ENCODE assay signal across 21 cellular contexts in genomic region chrX:69185886-69186285, GRCh38.
"Had no signal": no experiment of that assay in that cellular context is flagged by ENCODE, and none has a peak within 500 bp of the region (broad histone marks: within the 10 kb centered on the region; RNA-seq: fewer than 3 reads in every experiment).

No MANE protein-coding gene starts in this region.

- H3K4me1 Mint-ChIP-seq: immature natural killer cell, naive B cell had no signal

- H3K4me3 Mint-ChIP-seq: dendritic cell treated with granulocyte-macrophage colony-stimulating factor and Interleukin-4, amounts not matched to agents 40 ng/mL and 50 ng/mL, for 4 days; effector memory CD8-positive, alpha-beta T cell; immature natural killer cell; mesothelial cell of epicardium; naive B cell had no signal

- DNase-seq: cortex of kidney; effector CD8-positive, alpha-beta T cell; effector memory CD8-positive, alpha-beta T cell; foreskin keratinocyte; heart left ventricle; hypothalamus; immature natural killer cell; kidney; kidney glomerular epithelial cell; left colon; left ventricle myocardium inferior; lower lobe of right lung; mesenchymal stem cell; mucosa of descending colon; naive B cell had no signal

- H2AFZ ChIP-seq: hepatocyte had no signal

- H3K27ac Mint-ChIP-seq: dendritic cell treated with granulocyte-macrophage colony-stimulating factor and Interleukin-4, amounts not matched to agents 40 ng/mL and 50 ng/mL, for 4 days; effector memory CD8-positive, alpha-beta T cell; immature natural killer cell; mesothelial cell of epicardium; naive B cell had no signal

- ATAC-seq: effector memory CD8-positive, alpha-beta T cell; foreskin keratinocyte; gastroesophageal sphincter; heart left ventricle; left colon; left lobe of liver; lower lobe of right lung; mucosa of descending colon had no signal

- H3K27ac ChIP-seq: esophagus muscularis mucosa, foreskin keratinocyte, gastroesophageal sphincter, heart left ventricle, hepatocyte, left ventricle myocardium inferior, lower lobe of right lung had no signal

- H3K27me3 ChIP-seq: esophagus muscularis mucosa, foreskin keratinocyte, gastroesophageal sphincter, hepatocyte had no signal

- H3K4me2 ChIP-seq: hepatocyte had no signal

- H3K4me1 ChIP-seq: esophagus muscularis mucosa, foreskin keratinocyte, gastroesophageal sphincter, heart left ventricle, left ventricle myocardium inferior, lower lobe of right lung had no signal

- H3K9me3 ChIP-seq: esophagus muscularis mucosa, gastroesophageal sphincter, heart left ventricle, left ventricle myocardium inferior, lower lobe of right lung, mucosa of descending colon had no signal

- H3K4me3 ChIP-seq: esophagus muscularis mucosa, gastroesophageal sphincter, heart left ventricle, hepatocyte, left ventricle myocardium inferior, lower lobe of right lung, mucosa of descending colon had no signal

- H3K36me3 ChIP-seq: esophagus muscularis mucosa, gastroesophageal sphincter, heart left ventricle, left ventricle myocardium inferior, lower lobe of right lung had no signal

- H3K36me3 Mint-ChIP-seq: immature natural killer cell, mesothelial cell of epicardium, naive B cell had no signal

- H3K79me2 ChIP-seq: hepatocyte had no signal

- H3K9me3 Mint-ChIP-seq: dendritic cell treated with granulocyte-macrophage colony-stimulating factor and Interleukin-4, amounts not matched to agents 40 ng/mL and 50 ng/mL, for 4 days; effector memory CD8-positive, alpha-beta T cell; immature natural killer cell had no signal
